11 cellular contexts compared by ENCODE assay signal in genomic region chr7:142440219-142441073, GRCh38.
DNase-seq lines count a peak whose midpoint lies in the region; ATAC-seq and TF ChIP-seq lines count a peak whose summit lies in the region.
"Had no signal": no experiment of that assay in that cellular context is flagged by ENCODE, and none has a peak within 500 bp of the region (broad histone marks: within the 10 kb centered on the region; RNA-seq: fewer than 3 reads in every experiment).

No MANE protein-coding gene starts in this region.

- peak overlapping the region; percentile 16; the same call in 1 of the 2 replicates for H3K4me3 ChIP-seq in PC-9
- H3K4me3 ChIP-seq in endodermal cell (ENCODE audit: low read length), result no peak overlapping the region
- peak overlapping the region; percentile 24 for H3K4me3 ChIP-seq in skeletal muscle satellite cell (ENCODE audit: low read length)

- POLR2A ChIA-PET in PC-9 (lab: Charles Lee; ENCODE audit: unreplicated experiment), result interaction anchor here (0.6 kb wide), 2 partner anchors 355 to 415 kb away, joined by 3 to 4 read pairs; no protein-coding TSS in a partner anchor
- POLR2A ChIA-PET in activated CD8-positive, alpha-beta T cell treated with anti-CD3 and anti-CD28 coated beads, Interleukin-2, amount 10 ng/mL, durations not matched to agents 7 days and 5 days (lab: Charles Lee), result no interaction called here

- WGBS in endodermal cell (ENCODE audit: insufficient coverage in 1 of 2, insufficient read length in 1 of 2), 2 experiments, result 80 to 82% methylated on average over 7 to 8 of the region's 8 CpGs

- no peaks in the 10 kb centered on the region for H4K20me1 ChIP-seq in PC-9 (ENCODE audit: insufficient read depth)

- CTCF ChIA-PET in activated CD8-positive, alpha-beta memory T cell treated with anti-CD3 and anti-CD28 coated beads, Interleukin-2, amount 10 ng/mL, durations not matched to agents 7 days and 5 days (lab: Charles Lee), result interaction anchor here (0.8 to 1.3 kb wide), 11 partner anchors 12 to 56 kb away, joined by 3 to 6 read pairs (median 3); no protein-coding TSS in a partner anchor
- CTCF ChIA-PET in PC-9 (lab: Charles Lee), result interaction anchor here (0.5 to 1.8 kb wide), 8 partner anchors 19 to 848 kb away, joined by 3 to 11 read pairs (median 4); partner anchors contain the start of gene CASP2
- CTCF ChIA-PET in activated CD8-positive, alpha-beta T cell treated with anti-CD3 and anti-CD28 coated beads, Interleukin-2, amount 10 ng/mL, durations not matched to agents 7 days and 5 days (lab: Charles Lee), result interaction anchor here (0.8 to 2.8 kb wide), 15 partner anchors 16 to 148 kb away, joined by 3 to 13 read pairs (median 5); no protein-coding TSS in a partner anchor

- no peak for TF ChIP-seq CTCF in PC-9 (conservative IDR thresholded peaks at IDR 0.05)
- TF ChIP-seq CTCF in endodermal cell (conservative IDR thresholded peaks at IDR 0.05), result no peak

- H2AFZ ChIP-seq in PC-9, result peak overlapping the region; percentile 6; the same call in 1 of the 2 replicates

- ATAC-seq in activated CD8-positive, alpha-beta memory T cell treated with anti-CD3 and anti-CD28 coated beads, Interleukin-2, amount 10 ng/mL, durations not matched to agents 7 days and 5 days, result no peak
- ATAC-seq in activated CD8-positive, alpha-beta T cell treated with anti-CD3 and anti-CD28 coated beads, Interleukin-2, amount 10 ng/mL, durations not matched to agents 7 days and 5 days, result no peak

- H3K9me3 ChIP-seq in PC-9 (ENCODE audit: insufficient read depth, low read depth), result no peaks in the 10 kb centered on the region
- H3K9me3 ChIP-seq in endodermal cell (ENCODE audit: control insufficient read depth, low read length), result no peaks in the 10 kb centered on the region
- no peaks in the 10 kb centered on the region for H3K9me3 ChIP-seq in skeletal muscle satellite cell (replicated peaks; ENCODE audit: low read length)

- peak overlapping the region; percentile 79 for H3K27ac ChIP-seq in PC-9
- H3K27ac ChIP-seq in endodermal cell (ENCODE audit: low read depth, low read length), result no peak overlapping the region

- H3K27ac Mint-ChIP-seq in activated CD8-positive, alpha-beta memory T cell treated with anti-CD3 and anti-CD28 coated beads, Interleukin-2, amount 10 ng/mL, durations not matched to agents 7 days and 5 days, result peak overlapping the region; percentile 7
- peak overlapping the region; percentile 7 for H3K27ac Mint-ChIP-seq in endodermal cell
- H3K27ac Mint-ChIP-seq in activated CD8-positive, alpha-beta T cell treated with anti-CD3 and anti-CD28 coated beads, Interleukin-2, amount 10 ng/mL, durations not matched to agents 7 days and 5 days, result no peak overlapping the region

- H3F3A ChIP-seq in PC-9 (ENCODE audit: insufficient read depth, low read depth), result peaks cover 32% of the 10 kb centered on the region

- H3K4me1 ChIP-seq in PC-9 (replicated peaks; ENCODE audit: insufficient read depth), result peaks cover 46% of the 10 kb centered on the region
- H3K4me1 ChIP-seq in endodermal cell (ENCODE audit: control insufficient read depth, insufficient read depth, low read length), result no peaks in the 10 kb centered on the region
- peaks cover 53% of the 10 kb centered on the region for H3K4me1 ChIP-seq in skeletal muscle satellite cell (ENCODE audit: control insufficient read depth, insufficient read depth, low read length)

- H3K9me2 ChIP-seq in PC-9 (ENCODE audit: insufficient read depth), result no peaks in the 10 kb centered on the region

- H3K36me3 Mint-ChIP-seq in activated CD8-positive, alpha-beta memory T cell treated with anti-CD3 and anti-CD28 coated beads, Interleukin-2, amount 10 ng/mL, durations not matched to agents 7 days and 5 days, result no peaks in the 10 kb centered on the region
- H3K36me3 Mint-ChIP-seq in endodermal cell (ENCODE audit: low read depth), result no peaks in the 10 kb centered on the region
- H3K36me3 Mint-ChIP-seq in activated CD8-positive, alpha-beta T cell treated with anti-CD3 and anti-CD28 coated beads, Interleukin-2, amount 10 ng/mL, durations not matched to agents 7 days and 5 days (ENCODE audit: low read depth), result no peaks in the 10 kb centered on the region

- no peaks in the 10 kb centered on the region for H3K36me3 ChIP-seq in PC-9 (ENCODE audit: low read depth)
- H3K36me3 ChIP-seq in endodermal cell (ENCODE audit: control insufficient read depth, insufficient read depth, low read length), result no peaks in the 10 kb centered on the region
- H3K36me3 ChIP-seq in skeletal muscle satellite cell (ENCODE audit: insufficient read depth, low read length), result no peaks in the 10 kb centered on the region

- no peaks in the 10 kb centered on the region for H3K9me3 Mint-ChIP-seq in activated CD8-positive, alpha-beta memory T cell treated with anti-CD3 and anti-CD28 coated beads, Interleukin-2, amount 10 ng/mL, durations not matched to agents 7 days and 5 days (ENCODE audit: low read depth)
- peaks cover 3% of the 10 kb centered on the region for H3K9me3 Mint-ChIP-seq in endodermal cell
- H3K9me3 Mint-ChIP-seq in activated CD8-positive, alpha-beta T cell treated with anti-CD3 and anti-CD28 coated beads, Interleukin-2, amount 10 ng/mL, durations not matched to agents 7 days and 5 days (ENCODE audit: insufficient read depth), result no peaks in the 10 kb centered on the region

- no peaks in the 10 kb centered on the region for H3K27me3 Mint-ChIP-seq in activated CD8-positive, alpha-beta memory T cell treated with anti-CD3 and anti-CD28 coated beads, Interleukin-2, amount 10 ng/mL, durations not matched to agents 7 days and 5 days
- no peaks in the 10 kb centered on the region for H3K27me3 Mint-ChIP-seq in endodermal cell (ENCODE audit: insufficient read depth)
- H3K27me3 Mint-ChIP-seq in activated CD8-positive, alpha-beta T cell treated with anti-CD3 and anti-CD28 coated beads, Interleukin-2, amount 10 ng/mL, durations not matched to agents 7 days and 5 days (ENCODE audit: low read depth), result no peaks in the 10 kb centered on the region

- no peak overlapping the region for H3K9ac ChIP-seq in endodermal cell (ENCODE audit: extremely low read depth, low read length, poor library complexity, severe bottlenecking)
- peak overlapping the region; percentile 10 for H3K9ac ChIP-seq in skeletal muscle satellite cell (ENCODE audit: low read depth, low read length)

- H3K4me2 ChIP-seq in PC-9 (peak overlapping the region; percentile 64), skeletal muscle satellite cell (ENCODE audit: low read length) (peak overlapping the region; percentile 67)

- BruUV-seq in PC-9 (replicated peaks; lab: Mats Ljungman, UMichigan), result no TSS peak

- no peaks in the 10 kb centered on the region for H3K79me2 ChIP-seq in PC-9 (ENCODE audit: low read depth)

- H3K4me1 Mint-ChIP-seq in activated CD8-positive, alpha-beta memory T cell treated with anti-CD3 and anti-CD28 coated beads, Interleukin-2, amount 10 ng/mL, durations not matched to agents 7 days and 5 days, result peaks cover 41% of the 10 kb centered on the region
- H3K4me1 Mint-ChIP-seq in endodermal cell, result peaks cover 11% of the 10 kb centered on the region
- H3K4me1 Mint-ChIP-seq in activated CD8-positive, alpha-beta T cell treated with anti-CD3 and anti-CD28 coated beads, Interleukin-2, amount 10 ng/mL, durations not matched to agents 7 days and 5 days (ENCODE audit: low read depth), result peaks cover 46% of the 10 kb centered on the region

- intact Hi-C loops in PC-9 (cut with micrococcal nuclease; ENCODE audit: unreplicated experiment), result loop anchor here (1.0 kb wide), 2 partner anchors 19 to 116 kb away; no protein-coding TSS in a partner anchor

- peak overlapping the region; percentile 9 for H3K4me3 Mint-ChIP-seq in activated CD8-positive, alpha-beta memory T cell treated with anti-CD3 and anti-CD28 coated beads, Interleukin-2, amount 10 ng/mL, durations not matched to agents 7 days and 5 days
- no peak overlapping the region for H3K4me3 Mint-ChIP-seq in endodermal cell
- no peak overlapping the region for H3K4me3 Mint-ChIP-seq in activated CD8-positive, alpha-beta T cell treated with anti-CD3 and anti-CD28 coated beads, Interleukin-2, amount 10 ng/mL, durations not matched to agents 7 days and 5 days

- H3K27me3 ChIP-seq in PC-9 (ENCODE audit: insufficient read depth, low read depth) (no peaks in the 10 kb centered on the region), endodermal cell (ENCODE audit: control insufficient read depth, insufficient read depth, low read length, poor library complexity, severe bottlenecking) (no peaks in the 10 kb centered on the region), skeletal muscle satellite cell (ENCODE audit: control insufficient read depth, insufficient read depth, low read length) (no peaks in the 10 kb centered on the region)

- DNase-seq in activated CD8-positive, alpha-beta memory T cell treated with anti-CD3 and anti-CD28 coated beads, Interleukin-2, amount 10 ng/mL, durations not matched to agents 7 days and 5 days, result no peak
- no peak for DNase-seq in activated CD8-positive, alpha-beta memory T cell treated with anti-CD3 and anti-CD28 coated beads, Interleukin-2, amount 50 U/mL, for 4 hours
- DNase-seq in PC-9 (peak; percentile 67 to 90), endodermal cell (peak; percentile 53), germinal center (ENCODE audit: low spot score) (no peak)
- DNase-seq in central memory CD4-positive, alpha-beta T cell, result no peak
- DNase-seq in activated CD8-positive, alpha-beta T cell treated with anti-CD3 and anti-CD28 coated beads, Interleukin-2, amount 10 ng/mL, durations not matched to agents 7 days and 5 days, result no peak
- DNase-seq: activated CD4-positive, alpha-beta T cell treated with anti-CD3 and anti-CD28 coated beads for 1 hour; amygdala; NCI-H774 had no signal

Comparison
In these comparisons a context has a peak if more than half of its experiments do, and no peak if none do; other contexts are left out.
1. DNase-seq: peak in PC-9 (2 of 2) and endodermal cell (single experiment); none in activated CD8-positive, alpha-beta memory T cell treated with anti-CD3 and anti-CD28 coated beads, Interleukin-2, amount 10 ng/mL, durations not matched to agents 7 days and 5 days (single experiment), activated CD8-positive, alpha-beta memory T cell treated with anti-CD3 and anti-CD28 coated beads, Interleukin-2, amount 50 U/mL, for 4 hours (single experiment), germinal center (single experiment), central memory CD4-positive, alpha-beta T cell (single experiment) and activated CD8-positive, alpha-beta T cell treated with anti-CD3 and anti-CD28 coated beads, Interleukin-2, amount 10 ng/mL, durations not matched to agents 7 days and 5 days (single experiment).